Comparison of ENCODE assay signal across 21 cellular contexts in the genomic region with DNA sequence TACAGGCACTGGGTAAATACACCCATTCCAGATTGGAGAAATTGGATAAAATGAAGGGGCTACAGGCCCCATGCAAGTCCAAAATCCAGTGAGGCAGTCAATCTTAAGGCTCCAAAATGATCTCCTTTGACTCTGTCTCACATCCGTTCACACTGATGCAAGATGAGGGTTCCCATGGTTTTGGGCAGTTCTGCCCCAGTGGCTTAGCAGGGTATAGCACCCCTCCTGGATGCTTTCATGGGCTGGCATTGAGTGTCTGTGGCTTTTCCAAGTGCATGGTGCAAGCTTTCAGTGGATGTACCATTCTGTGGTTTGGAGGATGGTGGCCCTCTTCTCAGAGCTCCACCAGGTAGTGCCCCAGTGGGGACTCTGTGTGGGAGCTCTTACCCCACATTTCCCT.
A peak's percentile ranks its signal among the peaks of the same experiment; 100 is the strongest.
DNase-seq lines count a peak whose midpoint lies in the region; ATAC-seq and TF ChIP-seq lines count a peak whose summit lies in the region.
"Had no signal": no experiment of that assay in that cellular context is flagged by ENCODE, and none has a peak within 500 bp of the region (broad histone marks: within the 10 kb centered on the region; RNA-seq: fewer than 3 reads in every experiment).

No MANE protein-coding gene starts in this region.

- TF ChIP-seq CTCF in C4-2B (conservative IDR thresholded peaks at IDR 0.05) (peak; percentile 9; the same call in 1 of the 2 replicates), GM12873 (IDR thresholded peaks at IDR 0.05; ENCODE audit: insufficient read depth, low read depth, low read length, missing control alignments) (peak; percentile 33), WERI-Rb-1 (IDR thresholded peaks at IDR 0.05; ENCODE audit: low read depth, low read length) (0 out of 2 replicates have a peak, but pooled peaks have one; percentile 7)

- intact Hi-C loops in activated CD4-positive, alpha-beta T cell treated with anti-CD3 and anti-CD28 coated beads for 36 hours (cut with DNase I, micrococcal nuclease) = no loop called here

- H3K36me3 ChIP-seq in WERI-Rb-1 = no peaks in the 10 kb centered on the region

- no peak for ATAC-seq in activated CD4-positive, alpha-beta T cell treated with anti-CD3 and anti-CD28 coated beads for 36 hours
- ATAC-seq: HepG2, SK-N-SH treated with all-trans-retinoic acid at 6 μM for 48 hours had no signal

- POLR2A ChIA-PET in activated CD4-positive, alpha-beta T cell treated with anti-CD3 and anti-CD28 coated beads for 36 hours (lab: Charles Lee) = no interaction called here

- no peak overlapping the region for H3K4me3 ChIP-seq in WERI-Rb-1 (ENCODE audit: low read depth, low read length)

- H3K4me3 Mint-ChIP-seq in activated CD4-positive, alpha-beta T cell treated with anti-CD3 and anti-CD28 coated beads for 36 hours = no peak overlapping the region
- H3K4me3 Mint-ChIP-seq: CD4-positive, alpha-beta T cell had no signal

- no peaks in the 10 kb centered on the region for H3K27me3 Mint-ChIP-seq in activated CD4-positive, alpha-beta T cell treated with anti-CD3 and anti-CD28 coated beads for 36 hours
- H3K27me3 Mint-ChIP-seq: CD4-positive, alpha-beta T cell had no signal

- no peaks in the 10 kb centered on the region for H3K9me3 ChIP-seq in WERI-Rb-1 (ENCODE audit: severe bottlenecking)
- H3K9me3 ChIP-seq: Caco-2 had no signal

- peaks cover 12% of the 10 kb centered on the region for H3K9me3 Mint-ChIP-seq in activated CD4-positive, alpha-beta T cell treated with anti-CD3 and anti-CD28 coated beads for 36 hours (ENCODE audit: low read depth)

- H3K36me3 Mint-ChIP-seq in activated CD4-positive, alpha-beta T cell treated with anti-CD3 and anti-CD28 coated beads for 36 hours (ENCODE audit: low read depth) = no peaks in the 10 kb centered on the region

- H3K4me1 Mint-ChIP-seq in activated CD4-positive, alpha-beta T cell treated with anti-CD3 and anti-CD28 coated beads for 36 hours = no peaks in the 10 kb centered on the region

- CTCF ChIA-PET in activated CD4-positive, alpha-beta T cell treated with anti-CD3 and anti-CD28 coated beads for 36 hours (lab: Charles Lee) = no interaction called here

- peak; percentile 5 for DNase-seq in HT-29 (ENCODE audit: low spot score)
- DNase-seq in WERI-Rb-1 = no peak
- no peak for DNase-seq in activated CD4-positive, alpha-beta T cell treated with anti-CD3 and anti-CD28 coated beads for 36 hours
- DNase-seq in COLO668 (lab: John Stamatoyannopoulos, UW; ENCODE audit: unreplicated experiment) = no peak
- no peak for DNase-seq in DMS 273 (lab: John Stamatoyannopoulos, UW; ENCODE audit: unreplicated experiment)
- no peak for DNase-seq in erythroblast (lab: John Stamatoyannopoulos, UW)
- DNase-seq: Caco-2; CD4-positive, alpha-beta T cell; DMS153; KBM-7; NCI-H1105 treated with DMSO at 0.1 percent for 48 hours; NCI-H2029 treated with DMSO at 0.1 percent for 48 hours; NCI-H226; NCI-H510A treated with DMSO at 0.1 percent for 48 hours; NCI-H748 treated with DMSO at 0.1 percent for 48 hours; SIG-M5; T-helper 1 cell had no signal

- no peaks in the 10 kb centered on the region for H3K27me3 ChIP-seq in WERI-Rb-1 (ENCODE audit: insufficient read depth, low read depth, severe bottlenecking)

- H3K27ac Mint-ChIP-seq in activated CD4-positive, alpha-beta T cell treated with anti-CD3 and anti-CD28 coated beads for 36 hours = no peak overlapping the region
- H3K27ac Mint-ChIP-seq: CD4-positive, alpha-beta T cell had no signal

- H3K27ac ChIP-seq in C4-2B (no peak overlapping the region), WERI-Rb-1 (no peak overlapping the region)

- no peak for TF ChIP-seq POLR2A in erythroblast (IDR thresholded peaks at IDR 0.05; ENCODE audit: low read length)
